18 cellular contexts compared by ENCODE assay signal in the genomic region with DNA sequence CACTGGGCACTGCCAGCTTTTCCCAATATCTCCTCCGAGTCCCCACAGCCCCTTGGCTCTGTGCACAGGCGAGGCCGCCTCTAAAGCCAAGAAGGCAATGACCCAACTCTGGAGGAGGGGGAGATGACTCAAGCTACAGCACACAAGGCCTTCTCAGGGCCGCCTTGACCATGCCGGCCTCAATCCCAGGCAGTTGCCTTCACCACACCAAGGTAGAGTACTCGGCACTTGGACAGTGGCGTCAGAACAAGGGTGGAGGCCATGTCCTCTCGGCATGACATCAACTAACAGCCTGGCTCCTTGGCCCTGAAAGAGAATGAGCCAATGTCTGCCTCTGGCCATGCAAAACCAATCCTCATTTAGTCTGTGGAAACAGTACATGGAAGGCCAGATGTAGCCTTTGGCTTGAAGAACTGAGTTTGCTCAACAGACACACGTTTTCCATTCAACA.
DNase-seq lines count a peak whose midpoint lies in the region; ATAC-seq and TF ChIP-seq lines count a peak whose summit lies in the region.
"Had no signal": no experiment of that assay in that cellular context is flagged by ENCODE, and none has a peak within 500 bp of the region (broad histone marks: within the 10 kb centered on the region; RNA-seq: fewer than 3 reads in every experiment).

No MANE protein-coding gene starts in this region.

- H3K27ac ChIP-seq in esophagus muscularis mucosa (replicated peaks in 1 of 4) (peak overlapping the region; percentile 57 to 93 (median 91)), right cardiac atrium (ENCODE audit: low read length) (no peak overlapping the region), suprapubic skin (peak overlapping the region; percentile 53)

- WGBS in esophagus muscularis mucosa: 79% methylated on average over 9 of the region's 9 CpGs
- 59% methylated on average over 9 of the region's 9 CpGs for WGBS in right cardiac atrium
- 54% methylated on average over 9 of the region's 9 CpGs for WGBS in suprapubic skin

- TF ChIP-seq CTCF in esophagus muscularis mucosa (IDR thresholded peaks at IDR 0.05) (no peak), suprapubic skin (IDR thresholded peaks at IDR 0.05) (no peak)

- H3K27me3 ChIP-seq in esophagus muscularis mucosa: no peaks in the 10 kb centered on the region
- H3K27me3 ChIP-seq in right cardiac atrium (ENCODE audit: control insufficient read depth, insufficient read depth): no peaks in the 10 kb centered on the region
- no peaks in the 10 kb centered on the region for H3K27me3 ChIP-seq in suprapubic skin
- H3K27me3 ChIP-seq: stomach had no signal

- TF ChIP-seq POLR2A in esophagus muscularis mucosa (IDR thresholded peaks at IDR 0.05; ENCODE audit: low read depth): no peak
- no peak for TF ChIP-seq POLR2A in suprapubic skin (IDR thresholded peaks at IDR 0.05)

- H3K36me3 ChIP-seq in esophagus muscularis mucosa (no peaks in the 10 kb centered on the region), suprapubic skin (no peaks in the 10 kb centered on the region)
- H3K36me3 ChIP-seq: stomach had no signal

- no peaks in the 10 kb centered on the region for H3K9me3 ChIP-seq in esophagus muscularis mucosa
- H3K9me3 ChIP-seq in right cardiac atrium (ENCODE audit: control insufficient read depth, low read length): no peaks in the 10 kb centered on the region
- H3K9me3 ChIP-seq in suprapubic skin: no peaks in the 10 kb centered on the region
- H3K9me3 ChIP-seq: stomach had no signal

- intact Hi-C loops in esophagus muscularis mucosa (cut with DNase I): no loop called here
- intact Hi-C loops in right cardiac atrium (cut with DNase I): no loop called here

- ATAC-seq in right cardiac atrium: peak; percentile 86 to 90
- ATAC-seq in HG02610 (IDR thresholded peaks at IDR 0.05; ENCODE audit: unreplicated experiment): no peak
- ATAC-seq in GM21737 (IDR thresholded peaks at IDR 0.05; ENCODE audit: unreplicated experiment): no peak
- no peak for ATAC-seq in esophagus mucosa
- ATAC-seq: GM23338, T-helper 17 cell, WTC11 had no signal

- TF ChIP-seq EP300 in esophagus muscularis mucosa (IDR thresholded peaks at IDR 0.05) (no peak), suprapubic skin (IDR thresholded peaks at IDR 0.05) (no peak)

- DNase-seq in GM04503 (ENCODE audit: low read depth) (peak; percentile 32), esophagus muscularis mucosa (ENCODE audit: extremely low spot score) (no peak), right cardiac atrium (peak; percentile 88 to 92 (median 90)), suprapubic skin (ENCODE audit: low spot score in 2 of 2) (peak; percentile 86 to 87), hypothalamus (lab: John Stamatoyannopoulos, UW) (no peak)
- DNase-seq: GDM1; head of caudate nucleus; NCI-H187; NCI-H226; SHP77 treated with DMSO at 0.1 percent for 48 hours; stimulated activated CD4-positive, alpha-beta T cell treated with anti-CD3 and anti-CD28 coated beads, Interleukin-1b, Interleukin-23, amount 100 ng/mL, for 48 hours; stomach; T-helper 17 cell had no signal

- H3K4me1 ChIP-seq in esophagus muscularis mucosa (peaks cover 9 to 67% (median 60%) of the 10 kb centered on the region in 4 donors), right cardiac atrium (ENCODE audit: control insufficient read depth, insufficient read depth, low read length) (peaks cover 3% of the 10 kb centered on the region), suprapubic skin (peaks cover 17% of the 10 kb centered on the region)

- no peak overlapping the region for H3K4me3 ChIP-seq in esophagus muscularis mucosa
- no peak overlapping the region for H3K4me3 ChIP-seq in right cardiac atrium (ENCODE audit: low read length)
- H3K4me3 ChIP-seq in suprapubic skin: no peak overlapping the region
- H3K4me3 ChIP-seq: GM23338, stomach had no signal

Comparison
In these comparisons a context has a peak if more than half of its experiments do, and no peak if none do; other contexts are left out.
1. DNase-seq: peak in GM04503 (single experiment), right cardiac atrium (3 of 3) and suprapubic skin (2 of 2); none in esophagus muscularis mucosa (single experiment) and hypothalamus (0 of 51).
2. ATAC-seq: peak in right cardiac atrium (2 of 2); none in HG02610 (single experiment), GM21737 (single experiment) and esophagus mucosa (single experiment).